ENCODE assay signal across 18 cellular contexts in genomic region chr5:4361626-4362281, GRCh38.
A peak's percentile ranks its signal among the peaks of the same experiment; 100 is the strongest.
DNase-seq lines count a peak whose midpoint lies in the region; ATAC-seq and TF ChIP-seq lines count a peak whose summit lies in the region.
"Had no signal": no experiment of that assay in that cellular context is flagged by ENCODE, and none has a peak within 500 bp of the region (broad histone marks: within the 10 kb centered on the region; RNA-seq: fewer than 3 reads in every experiment).

No MANE protein-coding gene starts in this region.

- no peaks in the 10 kb centered on the region for H3K27me3 ChIP-seq in DND-41 (ENCODE audit: insufficient read depth, low read length, poor library complexity)

- H3K4me2 ChIP-seq in DND-41 (ENCODE audit: insufficient read depth, low read length): peak overlapping the region; percentile 29
- H3K4me2 ChIP-seq: GM23338 had no signal

- H3K4me3 ChIP-seq in DND-41 (ENCODE audit: low read depth in 1 of 2, low read length in 2 of 2): no peak overlapping the region
- H3K4me3 ChIP-seq: GM12878, GM23338, HAP-1 had no signal

- DNase-seq in DND-41 (peak; percentile 32), NCI-H526 treated with DMSO at 0.1 percent for 48 hours (lab: John Stamatoyannopoulos, UW) (peak; percentile 50), nephron progenitor cell (no peak), DMS153 (lab: John Stamatoyannopoulos, UW) (no peak), NCI-H2029 treated with DMSO at 0.1 percent for 48 hours (lab: John Stamatoyannopoulos, UW) (no peak), mucosa of gallbladder (ENCODE audit: low spot score) (no peak), G401 (ENCODE audit: low spot score) (no peak)
- DNase-seq: CD4-positive, alpha-beta T cell; CD8-positive, alpha-beta memory T cell; DMS 273 treated with DMSO at 0.1 percent for 48 hours; DMS53; DMS79 treated with DMSO at 0.1 percent for 48 hours; GDM1 had no signal

- H3K4me3 Mint-ChIP-seq in nephron progenitor cell: no peak overlapping the region
- H3K4me3 Mint-ChIP-seq: CD14-positive monocyte; CD4-positive, alpha-beta T cell; CD8-positive, alpha-beta memory T cell; GM23338 had no signal

- H3K36me3 Mint-ChIP-seq in nephron progenitor cell (ENCODE audit: low read depth): no peaks in the 10 kb centered on the region
- H3K36me3 Mint-ChIP-seq: CD14-positive monocyte; CD8-positive, alpha-beta memory T cell had no signal

- H3K4me1 ChIP-seq in DND-41 (ENCODE audit: insufficient read depth, low read length): peaks cover 26% of the 10 kb centered on the region
- H3K4me1 ChIP-seq: HAP-1 had no signal

- ATAC-seq in DND-41 (ENCODE audit: insufficient read depth, low read depth): peak; percentile 85
- ATAC-seq: GM12878, GM23338 had no signal

- no peaks in the 10 kb centered on the region for H3K79me2 ChIP-seq in DND-41 (ENCODE audit: insufficient read depth, low read length)

- peaks cover 76% of the 10 kb centered on the region for H3K4me1 Mint-ChIP-seq in nephron progenitor cell
- H3K4me1 Mint-ChIP-seq: CD14-positive monocyte; CD8-positive, alpha-beta memory T cell; GM23338 had no signal

- peaks cover 2% of the 10 kb centered on the region for H3K27me3 Mint-ChIP-seq in nephron progenitor cell (ENCODE audit: low read depth, poor library complexity)
- H3K27me3 Mint-ChIP-seq: CD4-positive, alpha-beta T cell; CD8-positive, alpha-beta memory T cell had no signal

- H3K9ac ChIP-seq in DND-41 (ENCODE audit: low read depth, low read length): peak overlapping the region; percentile 12; the same call in 1 of the 2 replicates

- peak overlapping the region; percentile 61 for H3K27ac Mint-ChIP-seq in nephron progenitor cell
- H3K27ac Mint-ChIP-seq: CD4-positive, alpha-beta T cell; CD8-positive, alpha-beta memory T cell; GM23338 had no signal

- H3K36me3 ChIP-seq in DND-41 (ENCODE audit: insufficient read depth, low read length) (no peaks in the 10 kb centered on the region), KOPT-K1 (ENCODE audit: insufficient read depth, low read length) (no peaks in the 10 kb centered on the region)
- H3K36me3 ChIP-seq: HAP-1 had no signal

- H3K9me3 ChIP-seq in DND-41 (ENCODE audit: insufficient read depth, low read length, severe bottlenecking): no peaks in the 10 kb centered on the region
- H3K9me3 ChIP-seq in KOPT-K1 (ENCODE audit: insufficient read depth, low read length, poor library complexity, severe bottlenecking): no peaks in the 10 kb centered on the region
- H3K9me3 ChIP-seq: HAP-1 had no signal

- peak overlapping the region; percentile 3 for H2AFZ ChIP-seq in DND-41 (ENCODE audit: low read depth, low read length)
- H2AFZ ChIP-seq: GM23338 had no signal

- in situ Hi-C loops in G401 (cut with HindIII; ENCODE audit: low sequenced_read_pairs): no loop called here

- TF ChIP-seq CTCF in DND-41 (IDR thresholded peaks at IDR 0.05; ENCODE audit: borderline replicate concordance, extremely low read depth, low read length, poor library complexity, severe bottlenecking) (no peak), nephron progenitor cell (IDR thresholded peaks at IDR 0.05) (no peak)

- no peaks in the 10 kb centered on the region for H4K20me1 ChIP-seq in DND-41 (ENCODE audit: insufficient read depth, low read length)

- peak overlapping the region; percentile 70 for H3K27ac ChIP-seq in DND-41 (ENCODE audit: low read length)
- H3K27ac ChIP-seq in KOPT-K1 (ENCODE audit: low read depth, low read length, poor library complexity, severe bottlenecking): peak overlapping the region; percentile 38

- peaks cover 3% of the 10 kb centered on the region for H3K9me3 Mint-ChIP-seq in nephron progenitor cell

Comparison
In these comparisons a context has a peak if more than half of its experiments do, and no peak if none do; other contexts are left out.
1. DNase-seq: peak in DND-41 (single experiment) and NCI-H526 treated with DMSO at 0.1 percent for 48 hours (single experiment); none in nephron progenitor cell (single experiment), DMS153 (single experiment), NCI-H2029 treated with DMSO at 0.1 percent for 48 hours (single experiment), mucosa of gallbladder (single experiment) and G401 (single experiment).